ENCODE assay signal across 8 cellular contexts in genomic region chr1:180953291-180953747, GRCh38. TPM values are rescaled to one million over a fixed set of nuclear protein-coding genes. Genes with fewer than 3 reads are reported as not detected.
A peak's percentile ranks its signal among the peaks of the same experiment; 100 is the strongest.
DNase-seq lines count a peak whose midpoint lies in the region; ATAC-seq, FAIRE-seq and TF ChIP-seq lines count a peak whose summit lies in the region.

No MANE protein-coding gene starts in this region.

- TF ChIP-seq POLR2A in prostate gland (IDR thresholded peaks at IDR 0.05): no peak

- H3K27me3 ChIP-seq in dorsolateral prefrontal cortex (no peaks in the 10 kb centered on the region), prostate gland (replicated peaks; ENCODE audit: insufficient read depth) (no peaks in the 10 kb centered on the region)

- peak; percentile 32 for ATAC-seq in GM21737 (IDR thresholded peaks at IDR 0.05; ENCODE audit: unreplicated experiment)

- H3K4me1 ChIP-seq in prostate gland (replicated peaks): no peaks in the 10 kb centered on the region

- WGBS in prostate gland: 27% methylated on average over 14 of the region's 16 CpGs

- H3K9me3 ChIP-seq in prostate gland: no peaks in the 10 kb centered on the region

- H3K4me3 ChIP-seq in dorsolateral prefrontal cortex (peak overlapping the region; percentile 35 to 74 (median 63)), prostate gland (peak overlapping the region; percentile 41 to 55)

- no peaks in the 10 kb centered on the region for H3K36me3 ChIP-seq in prostate gland

- intact Hi-C loops in dorsolateral prefrontal cortex (cut with DNase I): loop anchor here in 1 of 2 donors (10.0 kb wide), 1 partner anchor 191 kb away; no protein-coding TSS in a partner anchor
- intact Hi-C loops in prostate gland (cut with DNase I): no loop called here

- peak; percentile 6 for DNase-seq in ELR (ENCODE audit: low read depth)
- DNase-seq in NCI-H2171 (lab: John Stamatoyannopoulos, UW): peak; percentile 20
- DNase-seq in dorsolateral prefrontal cortex: peak in 1 of 10 donors; percentile 83
- DNase-seq in prostate gland (ENCODE audit: low spot score): peak; percentile 72
- DNase-seq in urothelium cell line (ENCODE audit: low spot score): no peak
- DNase-seq in stimulated activated naive CD4-positive, alpha-beta T cell treated with Interleukin-2 at 50 U/mL for 16 hours (lab: John Stamatoyannopoulos, UW): no peak
- DNase-seq in NCI-H510A treated with DMSO at 0.1 percent for 48 hours (lab: John Stamatoyannopoulos, UW): no peak

- TF ChIP-seq CTCF in dorsolateral prefrontal cortex (IDR thresholded peaks at IDR 0.05 in 54 of 56, conservative IDR thresholded peaks at IDR 0.05 in 2 of 56; ENCODE audit: low read depth in 1 of 56, partially characterized antibody in 56 of 56) (no peak), prostate gland (IDR thresholded peaks at IDR 0.05) (no peak)

- FAIRE-seq in urothelium cell line (lab: Jason Lieb, UNC): no peak

- peak overlapping the region in 57 of 59 donors; percentile 28 to 93 (median 78) for H3K27ac ChIP-seq in dorsolateral prefrontal cortex
- peak overlapping the region; percentile 51 to 58 for H3K27ac ChIP-seq in prostate gland

RNA-seq across cellular contexts. Expression of gene KIAA1614, which starts 40.6 kb away (rescaled TPM):
- total RNA-seq in dorsolateral prefrontal cortex (10 to 100 TPM in 107 of 120 experiments, 1 to 10 TPM in 13; 6.4 to 28.8 (median 14.1) TPM), prostate gland (1 to 10 TPM; 3.7 to 6.4 TPM)

Comparison
In these comparisons a context has a peak if more than half of its experiments do, and no peak if none do; other contexts are left out.
1. DNase-seq: peak in ELR (single experiment), NCI-H2171 (single experiment) and prostate gland (single experiment); none in urothelium cell line (single experiment), stimulated activated naive CD4-positive, alpha-beta T cell treated with Interleukin-2 at 50 U/mL for 16 hours (single experiment) and NCI-H510A treated with DMSO at 0.1 percent for 48 hours (single experiment).